Comparison of ENCODE assay signal across 10 cellular contexts in the genomic region with DNA sequence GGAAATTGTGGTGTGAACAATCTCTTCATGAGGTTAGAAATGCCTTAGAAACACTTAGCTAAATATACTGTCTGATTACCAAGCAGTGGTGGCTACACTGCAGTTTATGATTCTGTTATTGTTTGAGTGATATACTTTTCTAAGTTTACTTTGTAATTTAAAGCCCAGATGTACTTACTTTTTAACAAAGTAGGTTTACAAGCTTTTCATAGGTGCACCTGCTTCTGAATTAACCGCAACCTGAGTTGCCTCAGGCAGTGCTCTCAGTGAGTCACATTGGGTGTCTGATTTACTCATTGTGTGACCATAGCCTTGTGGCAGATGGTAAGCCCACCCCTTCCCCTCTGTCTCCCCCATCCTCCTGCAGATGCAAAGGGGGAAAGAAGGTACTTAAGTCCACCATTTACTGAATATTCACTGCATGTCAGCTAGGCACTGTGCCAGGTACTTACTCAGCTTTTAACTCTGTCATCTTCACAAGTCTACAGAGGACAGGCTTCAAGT. TPM values are rescaled to one million over a fixed set of nuclear protein-coding genes. Genes with fewer than 3 reads are reported as not detected.
DNase-seq lines count a peak whose midpoint lies in the region; ATAC-seq and TF ChIP-seq lines count a peak whose summit lies in the region.
"Had no signal": no experiment of that assay in that cellular context is flagged by ENCODE, and none has a peak within 500 bp of the region (broad histone marks: within the 10 kb centered on the region; RNA-seq: fewer than 3 reads in every experiment).

No MANE protein-coding gene starts in this region.

- H3K27ac ChIP-seq in SJCRH30 (no peak overlapping the region), layer of hippocampus (ENCODE audit: low read depth, low read length) (peak overlapping the region; percentile 33), right cardiac atrium (ENCODE audit: low read length) (no peak overlapping the region)

- no peak overlapping the region for H3K4me3 Mint-ChIP-seq in nephron progenitor cell
- H3K4me3 Mint-ChIP-seq: endodermal cell had no signal

- intact Hi-C loops in right cardiac atrium (cut with DNase I), result no loop called here

- TF ChIP-seq CTCF in nephron progenitor cell (IDR thresholded peaks at IDR 0.05), result no peak

- H3K9me3 Mint-ChIP-seq in nephron progenitor cell, result no peaks in the 10 kb centered on the region
- H3K9me3 Mint-ChIP-seq: endodermal cell had no signal

- no peaks in the 10 kb centered on the region for H3K9me3 ChIP-seq in SJCRH30 (replicated peaks)
- no peaks in the 10 kb centered on the region for H3K9me3 ChIP-seq in right cardiac atrium (ENCODE audit: control insufficient read depth, low read length)

- 0 out of 2 replicates have a peak, but pooled peaks cover 2% of the 10 kb centered on the region for H3K36me3 ChIP-seq in SJCRH30

- H3K4me3 ChIP-seq in SJCRH30 (no peak overlapping the region), right cardiac atrium (ENCODE audit: low read length) (no peak overlapping the region)

- no peak overlapping the region for H3K27ac Mint-ChIP-seq in nephron progenitor cell
- H3K27ac Mint-ChIP-seq: endodermal cell had no signal

- no peaks in the 10 kb centered on the region for H3K4me1 Mint-ChIP-seq in nephron progenitor cell

- peaks cover 9% of the 10 kb centered on the region for H3K27me3 Mint-ChIP-seq in nephron progenitor cell (ENCODE audit: low read depth, poor library complexity)

- peak; percentile 92 for DNase-seq in DMS 273 (lab: John Stamatoyannopoulos, UW; ENCODE audit: unreplicated experiment)
- peak; percentile 96 for DNase-seq in NCI-H1092 treated with DMSO at 0.1 percent for 48 hours (lab: John Stamatoyannopoulos, UW)
- DNase-seq in SJCRH30, result peak; percentile 78 to 89
- no peak for DNase-seq in nephron progenitor cell
- no peak for DNase-seq in germinal center (ENCODE audit: low spot score)
- DNase-seq in right cardiac atrium, result no peak
- DNase-seq: endodermal cell, T-helper 9 cell had no signal

- 94% methylated on average over 1 of the region's 1 CpG for WGBS in right cardiac atrium

- H3K4me1 ChIP-seq in SJCRH30 (peaks cover 38% of the 10 kb centered on the region), right cardiac atrium (ENCODE audit: control insufficient read depth, insufficient read depth, low read length) (peaks cover 5% of the 10 kb centered on the region)

- no peak for ATAC-seq in right cardiac atrium
- ATAC-seq in HG03442 (IDR thresholded peaks at IDR 0.05; ENCODE audit: unreplicated experiment), result no peak

- no peaks in the 10 kb centered on the region for H3K27me3 ChIP-seq in SJCRH30
- H3K27me3 ChIP-seq in layer of hippocampus (ENCODE audit: control insufficient read depth, insufficient read depth, low read length), result no peaks in the 10 kb centered on the region
- no peaks in the 10 kb centered on the region for H3K27me3 ChIP-seq in right cardiac atrium (ENCODE audit: control insufficient read depth, insufficient read depth)

- no peaks in the 10 kb centered on the region for H3K36me3 Mint-ChIP-seq in nephron progenitor cell (ENCODE audit: low read depth)

RNA-seq across cellular contexts. Expression of a gene that starts 9.0 kb away (rescaled TPM):
- total RNA-seq in SJCRH30 (2014; rRNA removed; shearing (Covaris generic)), result 26.9 and 27.6 TPM in 2 replicates
- 10 to 100 TPM; 25.3 to 50.8 (median 33.4) TPM for total RNA-seq in right cardiac atrium
- 15.0 TPM for polyA plus RNA-seq in right cardiac atrium

Comparison
In these comparisons a context has a peak if more than half of its experiments do, and no peak if none do; other contexts are left out.
1. DNase-seq: peak in DMS 273 (single experiment), NCI-H1092 treated with DMSO at 0.1 percent for 48 hours (single experiment) and SJCRH30 (2 of 2); none in nephron progenitor cell (single experiment), germinal center (single experiment) and right cardiac atrium (0 of 3).